ENCODE assay signal across 22 cellular contexts in the genomic region with DNA sequence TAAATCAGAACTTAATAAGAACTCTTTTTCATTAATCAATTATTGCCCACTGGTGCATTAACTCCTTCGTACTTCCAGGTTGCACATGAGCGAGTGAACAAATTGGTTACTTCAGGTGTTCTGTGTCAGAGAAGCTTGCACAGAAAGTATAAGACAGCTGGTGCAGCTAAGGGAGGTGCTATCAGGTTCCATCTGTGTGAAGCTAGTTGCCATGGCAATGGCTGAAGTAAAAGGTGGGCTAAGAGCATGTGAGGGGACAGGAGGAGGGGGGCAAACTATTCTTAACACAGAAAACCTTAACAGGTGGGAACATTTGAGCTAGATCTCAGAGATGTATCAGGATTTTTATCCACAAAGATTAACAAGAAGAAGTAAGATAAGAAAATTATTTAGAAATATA.
"Had no signal": no experiment of that assay in that cellular context is flagged by ENCODE, and none has a peak within 500 bp of the region (broad histone marks: within the 10 kb centered on the region; RNA-seq: fewer than 3 reads in every experiment).

No MANE protein-coding gene starts in this region.

- H3K36me3 ChIP-seq: left lung, vagina had no signal

- DNase-seq: activated CD4-positive, alpha-beta memory T cell treated with anti-CD3 and anti-CD28 coated beads for 36 hours; activated CD4-positive, alpha-beta T cell treated with anti-CD3 and anti-CD28 coated beads for 48 hours; activated naive CD4-positive, alpha-beta T cell treated with Interleukin-2 at 50 U/mL for 16 hours; activated naive CD8-positive, alpha-beta T cell treated with anti-CD3 and anti-CD28 coated beads for 36 hours; activated T-cell treated with anti-CD3 and anti-CD28 coated beads, Interleukin-2, amount 50 U/mL, for 48 hours; central memory CD4-positive, alpha-beta T cell; dermis blood vessel endothelial cell; effector CD8-positive, alpha-beta T cell; foreskin keratinocyte; immature natural killer cell; left lung; naive thymus-derived CD8-positive, alpha-beta T cell; retina; stimulated activated CD4-positive, alpha-beta T cell treated with anti-CD3 and anti-CD28 coated beads, Interleukin-2, amount 100 ng/mL, for 48 hours; stimulated activated CD8-positive, alpha-beta memory T cell treated with anti-CD3 and anti-CD28 coated beads, Interleukin-4, amount 100 ng/mL, for 48 hours; stimulated activated naive CD4-positive, alpha-beta T cell; testis; trophoblast cell had no signal

- H3K4me2 ChIP-seq: hepatocyte had no signal

- H3K36me3 Mint-ChIP-seq: activated CD4-positive, alpha-beta memory T cell treated with anti-CD3 and anti-CD28 coated beads for 36 hours; activated naive CD8-positive, alpha-beta T cell treated with anti-CD3 and anti-CD28 coated beads for 36 hours; immature natural killer cell; naive thymus-derived CD8-positive, alpha-beta T cell had no signal

- H3K27me3 Mint-ChIP-seq: progenitor cell of endocrine pancreas had no signal

- H3K79me2 ChIP-seq: hepatocyte had no signal

- H3K27ac Mint-ChIP-seq: activated CD4-positive, alpha-beta memory T cell treated with anti-CD3 and anti-CD28 coated beads for 36 hours; activated naive CD8-positive, alpha-beta T cell treated with anti-CD3 and anti-CD28 coated beads for 36 hours; immature natural killer cell; naive thymus-derived CD8-positive, alpha-beta T cell; progenitor cell of endocrine pancreas had no signal

- H3K9me3 Mint-ChIP-seq: activated CD4-positive, alpha-beta memory T cell treated with anti-CD3 and anti-CD28 coated beads for 36 hours; activated naive CD8-positive, alpha-beta T cell treated with anti-CD3 and anti-CD28 coated beads for 36 hours had no signal

- H2AFZ ChIP-seq: hepatocyte had no signal

- H3K27ac ChIP-seq: foreskin keratinocyte, hepatocyte, left lung, testis, vagina had no signal

- H3K27me3 ChIP-seq: foreskin keratinocyte, hepatocyte, left lung, testis, vagina had no signal

- H3K4me3 Mint-ChIP-seq: activated CD4-positive, alpha-beta memory T cell treated with anti-CD3 and anti-CD28 coated beads for 36 hours; activated naive CD8-positive, alpha-beta T cell treated with anti-CD3 and anti-CD28 coated beads for 36 hours; immature natural killer cell; naive thymus-derived CD8-positive, alpha-beta T cell had no signal

- H3K4me3 ChIP-seq: hepatocyte, left lung, lung, testis, vagina had no signal

- H3K9me3 ChIP-seq: left lung, testis, vagina had no signal

- H3K4me1 Mint-ChIP-seq: activated naive CD8-positive, alpha-beta T cell treated with anti-CD3 and anti-CD28 coated beads for 36 hours; immature natural killer cell; naive thymus-derived CD8-positive, alpha-beta T cell had no signal
